In the genomic region with DNA sequence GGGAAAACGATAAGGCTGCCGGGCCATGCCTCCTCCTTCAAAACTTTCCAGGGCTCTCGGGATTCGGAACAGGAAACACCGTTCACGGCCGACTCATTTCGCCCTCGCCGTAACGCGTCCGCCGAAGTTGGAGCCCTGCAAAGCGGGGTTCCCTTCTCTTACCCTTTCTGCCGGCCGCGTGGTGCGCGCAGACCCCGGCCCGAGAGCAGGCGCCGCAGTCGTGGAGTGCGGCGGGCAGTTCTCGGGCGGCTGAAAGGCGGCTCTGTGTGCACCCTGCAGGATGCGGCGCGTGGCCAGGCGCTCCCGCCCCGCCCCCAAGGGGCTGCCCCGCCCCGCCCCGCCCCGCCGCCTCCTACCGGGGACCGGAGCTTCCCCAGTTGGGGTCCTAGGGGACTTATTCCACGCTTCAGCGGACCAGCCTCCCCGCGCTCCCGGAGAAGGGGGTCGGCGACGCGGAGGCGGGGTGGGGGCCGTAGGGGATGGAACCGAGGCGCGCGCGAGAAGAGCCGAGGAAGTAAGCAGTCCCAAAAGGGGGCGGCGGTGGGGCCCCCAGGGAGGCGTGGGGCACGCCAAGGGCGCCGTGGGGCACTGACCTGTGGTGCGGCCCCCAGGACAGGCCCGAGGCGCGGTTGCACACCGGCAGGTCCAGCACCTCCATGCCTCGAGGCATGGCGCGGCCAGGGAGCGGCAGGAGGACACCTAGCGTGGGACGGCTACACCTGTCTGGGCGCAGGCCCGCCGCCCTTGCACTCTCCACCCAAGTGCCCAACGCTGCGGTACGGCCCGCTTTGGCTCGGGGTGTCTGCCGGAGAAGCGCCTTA, we compare ENCODE assay signal across 8 cellular contexts. TPM values are rescaled to one million over a fixed set of nuclear protein-coding genes. Genes with fewer than 3 reads are reported as not detected.
DNase-seq lines count a peak whose midpoint lies in the region; ATAC-seq and TF ChIP-seq lines count a peak whose summit lies in the region.

Gene MCOLN2, minus strand, starts transcription at position 268 of the 821 bp plus-strand sequence. Its CDS starts 241 bp downstream, at position 27.

- no peaks in the 10 kb centered on the region for H3K9me3 ChIP-seq in neural progenitor cell (ENCODE audit: low read depth)

- peak within 1 kb of the TSS; percentile 53 for H3K4me3 ChIP-seq in AG04449 (ENCODE audit: low read depth, low read length)
- peak within 1 kb of the TSS; percentile 62 for H3K4me3 ChIP-seq in fibroblast of mammary gland (ENCODE audit: control insufficient read depth, low read depth, low read length)
- peak within 1 kb of the TSS; percentile 66 for H3K4me3 ChIP-seq in neural progenitor cell

- peak within 1 kb of the TSS; percentile 97 for H3K4me2 ChIP-seq in neural progenitor cell

- H3K27ac ChIP-seq in neural progenitor cell: no peak within 1 kb of the TSS

- H3K79me2 ChIP-seq in neural progenitor cell (ENCODE audit: low read depth): no peaks in the 10 kb centered on the region

- H3K4me1 ChIP-seq in neural progenitor cell: no peaks in the 10 kb centered on the region

- H2AFZ ChIP-seq in neural progenitor cell (replicated peaks): peak within 1 kb of the TSS; percentile 92

- TF ChIP-seq CTCF in AG04449 (IDR thresholded peaks at IDR 0.05; ENCODE audit: insufficient read depth, low read length, missing control alignments): no peak
- TF ChIP-seq CTCF in fibroblast of mammary gland (conservative IDR thresholded peaks at IDR 0.05; ENCODE audit: control insufficient read depth, insufficient read depth, low read depth, low read length): no peak
- peak; percentile 8 for TF ChIP-seq CTCF in neural progenitor cell (IDR thresholded peaks at IDR 0.05)

- POLR2A ChIA-PET in AG04449 (lab: Yijun Ruan, JAX): no interaction called here

- H3K27me3 Mint-ChIP-seq in neural progenitor cell (ENCODE audit: insufficient read depth, low read depth): peaks cover 52% of the 10 kb centered on the region

- peak within 1 kb of the TSS; percentile 92 for H3K4me3 Mint-ChIP-seq in neural progenitor cell

- no peaks in the 10 kb centered on the region for H3K36me3 ChIP-seq in neural progenitor cell

- DNase-seq in AG04449 (ENCODE audit: low read depth, low spot score) (no peak), NCI-H446 treated with DMSO at 0.1 percent for 48 hours (lab: John Stamatoyannopoulos, UW) (peak; percentile 35), activated T-cell treated with anti-CD3 and anti-CD28 coated beads for 48 hours (ENCODE audit: low read depth) (peak; percentile 50), fibroblast of mammary gland (ENCODE audit: low read depth) (peak; percentile 24), neural progenitor cell (ENCODE audit: low spot score) (peak; percentile 86), kidney glomerular epithelial cell (lab: John Stamatoyannopoulos, UW) (no peak)

- peaks cover 86% of the 10 kb centered on the region for H3K27me3 ChIP-seq in neural progenitor cell

- H4K20me1 ChIP-seq in neural progenitor cell (ENCODE audit: low read depth): peaks cover 14% of the 10 kb centered on the region

- H3K4me1 Mint-ChIP-seq in neural progenitor cell: peaks cover 13% of the 10 kb centered on the region

- no peak within 1 kb of the TSS for H3K9ac ChIP-seq in neural progenitor cell

- no peaks in the 10 kb centered on the region for H3K36me3 Mint-ChIP-seq in neural progenitor cell

- ATAC-seq in GM18498 (IDR thresholded peaks at IDR 0.05; ENCODE audit: unreplicated experiment) (peak; percentile 39), HG02885 (IDR thresholded peaks at IDR 0.05; ENCODE audit: poor library complexity, unreplicated experiment) (peak; percentile 63)

- CTCF ChIA-PET in AG04449 (lab: Yijun Ruan, JAX): interaction anchor here (2.4 kb wide), 1 partner anchor 52 kb away, joined by 7 read pairs; no protein-coding TSS in a partner anchor

- H3F3A ChIP-seq in neural progenitor cell (ENCODE audit: low read depth): peaks cover 11% of the 10 kb centered on the region

- peak within 1 kb of the TSS; percentile 65 for H3K27ac Mint-ChIP-seq in neural progenitor cell

- H3K9me3 Mint-ChIP-seq in neural progenitor cell: peaks cover 11% of the 10 kb centered on the region

RNA-seq across cellular contexts. Expression of gene MCOLN2, which starts in this region (rescaled TPM):
- 0.11 and 0.59 TPM in 2 replicates for total RNA-seq in neural progenitor cell (ENCODE audit: low replicate concordance)

Comparison
In these comparisons a context has a peak if more than half of its experiments do, and no peak if none do; other contexts are left out.
1. Peak in DNase-seq, H3K4me3 ChIP-seq and H3K4me2 ChIP-seq in neural progenitor cell; RNA of the gene not detected or under 1 TPM.
2. DNase-seq: peak in NCI-H446 treated with DMSO at 0.1 percent for 48 hours (single experiment), activated T-cell treated with anti-CD3 and anti-CD28 coated beads for 48 hours (single experiment) and fibroblast of mammary gland (single experiment); none in AG04449 (single experiment) and kidney glomerular epithelial cell (single experiment).
3. Peak in every context shown above with its lines, with median percentiles within 50 percentile points of each other: H3K4me3 ChIP-seq.